In genomic region chr7:70589590-70589989, GRCh38 we compare ENCODE assay signal across 19 cellular contexts.
DNase-seq lines count a peak whose midpoint lies in the region; ATAC-seq, FAIRE-seq and TF ChIP-seq lines count a peak whose summit lies in the region.
"Had no signal": no experiment of that assay in that cellular context is flagged by ENCODE, and none has a peak within 500 bp of the region (broad histone marks: within the 10 kb centered on the region; RNA-seq: fewer than 3 reads in every experiment).

No MANE protein-coding gene starts in this region.

- no peak overlapping the region for H2BK15ac ChIP-seq in H1 (ENCODE audit: low read length)

- H3K23me2 ChIP-seq in H1 (ENCODE audit: low read depth, low read length): no peaks in the 10 kb centered on the region

- TF ChIP-seq RAD21 in H1 (IDR thresholded peaks at IDR 0.05 in 1 of 2, conservative IDR thresholded peaks at IDR 0.05 in 1 of 2; ENCODE audit: low read depth in 2 of 2, low read length in 2 of 2): no peak

- no peaks in the 10 kb centered on the region for H3K79me2 ChIP-seq in H1 (ENCODE audit: control insufficient read depth in 1 of 2, insufficient read depth in 2 of 2, low read length in 2 of 2)

- peaks cover 4 to 15% (median 9%) of the 10 kb centered on the region in 4 experiments for H3K4me1 ChIP-seq in H1 (replicated peaks in 1 of 4; ENCODE audit: control insufficient read depth in 3 of 4, insufficient read depth in 4 of 4, low read length in 3 of 4)

- H3K4ac ChIP-seq in H1 (replicated peaks; ENCODE audit: insufficient read length, low read depth, low read length): no peak overlapping the region

- H4K8ac ChIP-seq in H1 (ENCODE audit: extremely low read depth, insufficient read depth, low read length): no peak overlapping the region

- no peak for TF ChIP-seq EP300 in H1 (IDR thresholded peaks at IDR 0.05; ENCODE audit: borderline replicate concordance in 1 of 2, low read depth in 2 of 2, low read length in 2 of 2)

- TF ChIP-seq POLR2A in H1 (IDR thresholded peaks at IDR 0.05; ENCODE audit: control extremely low read depth in 1 of 2, low read depth in 2 of 2, low read length in 2 of 2): no peak

- whole genome bisulfite sequencing in H1 (ENCODE audit: extremely low coverage in 1 of 2, insufficient coverage in 1 of 2, insufficient read length in 1 of 2, insufficient replicate concordance in 2 of 2, low coverage in 1 of 2, low lambda C conversion rate in 2 of 2, missing lambda C conversion rate in 1 of 2), 2 experiments: 92% methylated on average over 3 of the region's 3 CpGs; no CpG with 5 or more reads in 1 of the 2 experiments

- no peak for FAIRE-seq in H1 (lab: Jason Lieb, UNC)
- FAIRE-seq: K562 had no signal

- H3K9me3 ChIP-seq in H1 (ENCODE audit: insufficient read depth in 2 of 2, low read depth in 1 of 2, low read length in 1 of 2): no peaks in the 10 kb centered on the region
- H3K9me3 ChIP-seq: Peyer's patch, SK-N-SH had no signal

- no peak overlapping the region for H4K5ac ChIP-seq in H1 (ENCODE audit: insufficient read length, low read depth, low read length)

- H3K14ac ChIP-seq in H1 (ENCODE audit: insufficient read length): no peak overlapping the region

- H3K9ac ChIP-seq in H1 (replicated peaks in 1 of 4; ENCODE audit: extremely low read depth in 1 of 4, low read depth in 3 of 4, low read length in 3 of 4): no peak overlapping the region
- H3K9ac ChIP-seq: SK-N-SH had no signal

- no peak overlapping the region for H3K23ac ChIP-seq in H1 (ENCODE audit: insufficient read length)

- peak overlapping the region; percentile 62; the same call in 1 of the 2 replicates for H2BK12ac ChIP-seq in H1 (ENCODE audit: low read depth, low read length)

- H3K79me1 ChIP-seq in H1 (ENCODE audit: low read depth, low read length): no peaks in the 10 kb centered on the region

- H4K91ac ChIP-seq in H1 (replicated peaks; ENCODE audit: insufficient read length, low read length): no peak overlapping the region

- H3K18ac ChIP-seq in H1 (ENCODE audit: extremely low read depth, low read length): no peak overlapping the region

- H4K20me1 ChIP-seq in H1 (replicated peaks in 1 of 2; ENCODE audit: control insufficient read depth in 1 of 2, insufficient read depth in 2 of 2, low read length in 2 of 2): no peaks in the 10 kb centered on the region

- POLR2A ChIA-PET in H1 (lab: Charles Lee; ENCODE audit: partially characterized antibody): interaction anchor here (1.4 to 2.0 kb wide), 3 partner anchors 29 to 110 kb away, joined by 3 to 7 read pairs (median 5); no protein-coding TSS in a partner anchor

- TF ChIP-seq CTCF in H1 (IDR thresholded peaks at IDR 0.05; ENCODE audit: control extremely low read depth in 1 of 3, insufficient read depth in 1 of 3, low read depth in 1 of 3, low read length in 3 of 3): no peak

- no peak overlapping the region for H3K4me3 ChIP-seq in H1 (ENCODE audit: extremely low read depth in 1 of 4, insufficient read depth in 2 of 4, low read depth in 3 of 4, low read length in 4 of 4)
- H3K4me3 ChIP-seq: K562, Peyer's patch had no signal

- CTCF ChIA-PET in H1 (lab: Charles Lee; ENCODE audit: partially characterized antibody): interaction anchor here (1.0 to 1.7 kb wide), 9 partner anchors 8 to 109 kb away, joined by 3 to 6 read pairs (median 3); no protein-coding TSS in a partner anchor

- no peak overlapping the region for H2BK5ac ChIP-seq in H1 (ENCODE audit: low read depth, low read length)

- no peak overlapping the region for H2AK5ac ChIP-seq in H1 (ENCODE audit: low read depth, low read length)

- no peak for DNase-seq in H1 (ENCODE audit: low read depth in 1 of 2, low spot score in 2 of 2)
- no peak for DNase-seq in HPDE6-E6E7 (ENCODE audit: extremely low spot score)
- DNase-seq in epidermal melanocyte (ENCODE audit: insufficient read length, low spot score): no peak
- DNase-seq: Calu3; CD4-positive, CD25-positive, alpha-beta regulatory T cell; NCI-H1436; NCI-H524; Peyer's patch; Right ventricle myocardium superior; SK-N-SH; T-helper 17 cell had no signal

- H2AFZ ChIP-seq in H1 (ENCODE audit: low read length): no peak overlapping the region

- H3K36me3 ChIP-seq in H1 (ENCODE audit: control insufficient read depth in 2 of 4, insufficient read depth in 4 of 4, low read length in 3 of 4): no peaks in the 10 kb centered on the region
- H3K36me3 ChIP-seq: Peyer's patch had no signal

- no peak overlapping the region for H2BK20ac ChIP-seq in H1 (ENCODE audit: low read length)

- peak; percentile 56 for ATAC-seq in GM18502 (IDR thresholded peaks at IDR 0.05; ENCODE audit: poor library complexity, unreplicated experiment)
- peak; percentile 63 for ATAC-seq in GM21529 (IDR thresholded peaks at IDR 0.05; ENCODE audit: unreplicated experiment)
- ATAC-seq in HG02885 (IDR thresholded peaks at IDR 0.05; ENCODE audit: poor library complexity, unreplicated experiment): peak; percentile 64
- ATAC-seq in HG03175 (IDR thresholded peaks at IDR 0.05; ENCODE audit: unreplicated experiment): no peak
- no peak for ATAC-seq in GM21515 (IDR thresholded peaks at IDR 0.05; ENCODE audit: unreplicated experiment)
- ATAC-seq: HCT116, K562, T-helper 17 cell had no signal

- H2BK120ac ChIP-seq in H1 (replicated peaks; ENCODE audit: low read depth, low read length): no peak overlapping the region

- H3K56ac ChIP-seq in H1 (replicated peaks; ENCODE audit: insufficient read length, low read depth, low read length): no peak overlapping the region

- H3K4me2 ChIP-seq in H1 (ENCODE audit: insufficient read depth in 1 of 2, low read depth in 2 of 2, low read length in 2 of 2): no peak overlapping the region
- H3K4me2 ChIP-seq: SK-N-SH had no signal

- no peak overlapping the region for H3K27ac ChIP-seq in H1 (ENCODE audit: low read depth, low read length)
- H3K27ac ChIP-seq: HL-60 had no signal

- peaks cover 0 to 2% (median 0%) of the 10 kb centered on the region in 4 experiments; a peak in 1 of 7 replicates for H3K27me3 ChIP-seq in H1 (replicated peaks in 1 of 4; ENCODE audit: control insufficient read depth in 3 of 4, extremely low read depth in 1 of 4, insufficient read depth in 3 of 4, low read length in 3 of 4)
- H3K27me3 ChIP-seq: Peyer's patch had no signal

TF ChIP-seq in H1, 55 proteins besides CTCF, POLR2A, EP300 and RAD21:
- no peak for TF ChIP-seq ATF2 (IDR thresholded peaks at IDR 0.05; ENCODE audit: low read length)
- no peak for TF ChIP-seq SIX5 (IDR thresholded peaks at IDR 0.05; ENCODE audit: low read depth, low read length)
- TF ChIP-seq USF2 (IDR thresholded peaks at IDR 0.05; ENCODE audit: low read length): no peak
- no peak for TF ChIP-seq RXRA (IDR thresholded peaks at IDR 0.05; ENCODE audit: insufficient read depth, low read depth, low read length)
- TF ChIP-seq PHF8 (conservative IDR thresholded peaks at IDR 0.05; ENCODE audit: low read depth, low read length): no peak
- TF ChIP-seq BRCA1 (IDR thresholded peaks at IDR 0.05; ENCODE audit: low read depth, low read length): no peak
- TF ChIP-seq SP1 (IDR thresholded peaks at IDR 0.05; ENCODE audit: low read depth, low read length): no peak
- no peak for TF ChIP-seq CREB1 (IDR thresholded peaks at IDR 0.05)
TF ChIP-seq in H1: peak in this region for 0.

Comparison
In these comparisons a context has a peak if more than half of its experiments do, and no peak if none do; other contexts are left out.
1. ATAC-seq: peak in GM18502 (single experiment), GM21529 (single experiment) and HG02885 (single experiment); none in HG03175 (single experiment) and GM21515 (single experiment).